ENCODE assay signal across 17 cellular contexts in genomic region chr9:126688617-126689016, GRCh38.
"Had no signal": no experiment of that assay in that cellular context is flagged by ENCODE, and none has a peak within 500 bp of the region (broad histone marks: within the 10 kb centered on the region; RNA-seq: fewer than 3 reads in every experiment).

No MANE protein-coding gene starts in this region.

- H3K4me3 Mint-ChIP-seq: dendritic cell treated with granulocyte-macrophage colony-stimulating factor and Interleukin-4, amounts not matched to agents 40 ng/mL and 50 ng/mL, for 4 days; naive thymus-derived CD4-positive, alpha-beta T cell; nephron progenitor cell; stimulated activated effector memory CD8-positive, alpha-beta T cell treated with anti-CD3 and anti-CD28 coated beads, Interleukin-12 subunit alpha, Interleukin-12 subunit beta, amount 100 ng/mL, for 72 hours; type B pancreatic cell had no signal

- H3K27ac Mint-ChIP-seq: dendritic cell treated with granulocyte-macrophage colony-stimulating factor and Interleukin-4, amounts not matched to agents 40 ng/mL and 50 ng/mL, for 4 days; naive thymus-derived CD4-positive, alpha-beta T cell; nephron progenitor cell; stimulated activated effector memory CD8-positive, alpha-beta T cell treated with anti-CD3 and anti-CD28 coated beads, Interleukin-12 subunit alpha, Interleukin-12 subunit beta, amount 100 ng/mL, for 72 hours; type B pancreatic cell had no signal

- H3K9me3 Mint-ChIP-seq: dendritic cell treated with granulocyte-macrophage colony-stimulating factor and Interleukin-4, amounts not matched to agents 40 ng/mL and 50 ng/mL, for 4 days; nephron progenitor cell; stimulated activated effector memory CD8-positive, alpha-beta T cell treated with anti-CD3 and anti-CD28 coated beads, Interleukin-12 subunit alpha, Interleukin-12 subunit beta, amount 100 ng/mL, for 72 hours; type B pancreatic cell had no signal

- H3K27ac ChIP-seq: right atrium auricular region, suprapubic skin, thyroid gland had no signal

- ATAC-seq: naive thymus-derived CD4-positive, alpha-beta T cell; stimulated activated effector memory CD8-positive, alpha-beta T cell treated with anti-CD3 and anti-CD28 coated beads, Interleukin-12 subunit alpha, Interleukin-12 subunit beta, amount 100 ng/mL, for 72 hours; stimulated activated naive CD8-positive, alpha-beta T cell treated with anti-CD3 and anti-CD28 coated beads, Interleukin-15, Interleukin-2, amounts not matched to agents 100 U/mL and 50 U/mL, for 24 hours had no signal

- H3K27me3 ChIP-seq: thyroid gland had no signal

- H3K4me3 ChIP-seq: right atrium auricular region, smooth muscle cell, suprapubic skin, thyroid gland had no signal

- H3K9me3 ChIP-seq: right atrium auricular region, suprapubic skin, thyroid gland had no signal

- H3K36me3 Mint-ChIP-seq: naive thymus-derived CD4-positive, alpha-beta T cell; stimulated activated effector memory CD8-positive, alpha-beta T cell treated with anti-CD3 and anti-CD28 coated beads, Interleukin-12 subunit alpha, Interleukin-12 subunit beta, amount 100 ng/mL, for 72 hours had no signal

- H3K4me2 ChIP-seq: smooth muscle cell had no signal

- H3K4me1 ChIP-seq: thyroid gland had no signal

- DNase-seq: foreskin melanocyte; head of caudate nucleus; hippocampal formation; kidney glomerular epithelial cell; mammary epithelial cell; naive thymus-derived CD4-positive, alpha-beta T cell; nephron progenitor cell; stimulated activated CD4-positive, alpha-beta T cell treated with anti-CD3 and anti-CD28 coated beads, Interleukin-4, amount 100 ng/mL, for 1 hour; stimulated activated CD8-positive, alpha-beta memory T cell treated with anti-CD3 and anti-CD28 coated beads, Interleukin-4, amount 100 ng/mL, for 48 hours; stimulated activated naive CD8-positive, alpha-beta T cell treated with anti-CD3 and anti-CD28 coated beads, Interleukin-15, Interleukin-2, amounts not matched to agents 100 U/mL and 50 U/mL, for 24 hours; thyroid gland had no signal

- H3K36me3 ChIP-seq: right atrium auricular region, suprapubic skin, thyroid gland had no signal
